ENCODE assay signal across 8 cellular contexts in the genomic region with DNA sequence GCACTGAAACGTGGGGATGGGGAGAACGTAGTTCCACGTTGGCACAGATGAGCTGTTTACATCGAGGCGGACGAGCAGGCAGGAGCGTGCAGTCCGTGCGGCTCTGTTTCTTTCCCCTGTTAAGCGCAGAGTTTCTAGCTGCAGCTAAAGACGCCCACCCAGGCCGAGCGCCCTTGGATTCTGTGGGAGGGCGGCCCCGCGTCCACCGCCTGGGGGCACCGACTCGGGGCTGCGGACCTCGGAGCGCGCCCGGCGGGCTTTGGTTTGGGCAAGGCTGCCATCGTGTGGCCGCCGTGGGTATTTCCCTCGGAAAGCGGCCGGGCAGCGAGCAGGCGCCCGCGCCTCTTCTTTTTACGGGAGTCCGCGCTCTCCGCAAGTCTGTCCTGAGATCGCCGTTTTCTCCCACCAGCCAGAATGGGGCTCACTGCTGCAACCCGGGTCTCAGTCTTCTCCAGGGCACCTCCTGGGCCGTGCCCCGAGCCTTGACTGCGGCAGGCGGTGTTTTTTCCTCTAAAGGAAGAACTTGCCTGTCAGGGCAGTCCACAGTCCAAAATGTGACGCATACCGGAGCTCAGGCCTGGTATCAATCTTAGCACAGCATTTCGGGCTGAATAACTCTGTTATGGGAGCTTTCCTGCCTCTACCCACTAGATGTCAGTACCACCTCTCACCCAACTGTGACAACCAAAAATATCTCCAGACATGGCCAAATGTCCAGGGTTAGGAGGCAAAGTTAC.
A peak's percentile ranks its signal among the peaks of the same experiment; 100 is the strongest.
DNase-seq lines count a peak whose midpoint lies in the region; ATAC-seq and TF ChIP-seq lines count a peak whose summit lies in the region.

No MANE protein-coding gene starts in this region.

- TF ChIP-seq CTCF in Caco-2 (IDR thresholded peaks at IDR 0.05; ENCODE audit: insufficient read depth in 1 of 2, low read depth in 1 of 2, low read length in 1 of 2, severe bottlenecking in 1 of 2, unreplicated experiment in 1 of 2) = peak; percentile 72 to 87

- no peak overlapping the region for H3K27ac Mint-ChIP-seq in Caco-2 (ENCODE audit: unreplicated experiment)

- no peaks in the 10 kb centered on the region for H3K36me3 Mint-ChIP-seq in Caco-2 (ENCODE audit: insufficient read depth, unreplicated experiment)

- H3K9ac ChIP-seq in rectal smooth muscle tissue (ENCODE audit: low read length) = no peak overlapping the region

- WGBS in aorta, 2 donors = 1% methylated on average over 49 of the region's 49 CpGs

- CTCF ChIA-PET in Caco-2 (lab: Charles Lee) = interaction anchor here (0.6 to 2.1 kb wide), 5 partner anchors 9 to 142 kb away, joined by 3 to 16 read pairs (median 4); no protein-coding TSS in a partner anchor

- H3K4me3 ChIP-seq in Caco-2 (ENCODE audit: low read depth, low read length) (peak overlapping the region; percentile 14; the same call in 1 of the 2 replicates), rectal smooth muscle tissue (ENCODE audit: low read length) (peak overlapping the region; percentile 60), aorta (ENCODE audit: low read length in 2 of 2) (peak overlapping the region in 1 of 2 donors; percentile 36)

- ATAC-seq in GM19463 (IDR thresholded peaks at IDR 0.05; ENCODE audit: unreplicated experiment) (peak; percentile 93), HG03558 (IDR thresholded peaks at IDR 0.05; ENCODE audit: extremely low read depth, unreplicated experiment) (peak; percentile 71), left ventricle myocardium superior (peak; percentile 91), aorta (ENCODE audit: low FRiP score) (peak; percentile 93)

- no peaks in the 10 kb centered on the region for H3K4me1 ChIP-seq in Caco-2
- peaks cover 6% of the 10 kb centered on the region for H3K4me1 ChIP-seq in rectal smooth muscle tissue (ENCODE audit: control insufficient read depth, insufficient read depth, low read length)
- no peaks in the 10 kb centered on the region for H3K4me1 ChIP-seq in aorta (ENCODE audit: control insufficient read depth in 1 of 2, insufficient read depth in 2 of 2, low read length in 2 of 2)

- POLR2A ChIA-PET in Caco-2 (lab: Charles Lee) = no interaction called here

- no TSS peak for BruUV-seq in Caco-2 (replicated peaks; lab: Mats Ljungman, UMichigan)

- intact Hi-C loops in Caco-2 (cut with micrococcal nuclease; ENCODE audit: unreplicated experiment) = loop anchor here (1.0 to 5.0 kb wide), 2 partner anchors 117 to 136 kb away; no protein-coding TSS in a partner anchor
- intact Hi-C loops in left ventricle myocardium superior (cut with micrococcal nuclease) = no loop called here
- intact Hi-C loops in aorta (cut with DNase I) = loop anchor here in 1 of 2 donors (10.0 kb wide), 2 partner anchors 464 to 524 kb away; partner anchors contain the start of gene ARRDC4

- peak overlapping the region; percentile 52 for H3K4me3 Mint-ChIP-seq in Caco-2 (ENCODE audit: unreplicated experiment)

- H3K27ac ChIP-seq in rectal smooth muscle tissue (ENCODE audit: low read depth, low read length) (peak overlapping the region; percentile 60), aorta (ENCODE audit: low read depth in 1 of 2, low read length in 2 of 2) (peak overlapping the region in 1 of 2 donors; percentile 82)

- peaks cover 9% of the 10 kb centered on the region for H3K9me3 Mint-ChIP-seq in Caco-2 (ENCODE audit: unreplicated experiment)

- DNase-seq in Caco-2 = peak; percentile 54 to 81
- peak; percentile 82 for DNase-seq in SKM-1 treated with dmso at 0.1 percent for 144 hours (lab: John Stamatoyannopoulos, UW; ENCODE audit: unreplicated experiment)
- DNase-seq in amniotic epithelial cell (ENCODE audit: low read depth) = peak; percentile 27
- peak; percentile 83 for DNase-seq in left ventricle myocardium superior
- peak; percentile 76 to 93 for DNase-seq in aorta

- no peaks in the 10 kb centered on the region for H3K27me3 ChIP-seq in Caco-2 (replicated peaks; ENCODE audit: control insufficient read depth, insufficient read depth, low read length)
- H3K27me3 ChIP-seq in rectal smooth muscle tissue (ENCODE audit: control insufficient read depth, insufficient read depth, low read length) = peaks cover 3% of the 10 kb centered on the region
- no peaks in the 10 kb centered on the region for H3K27me3 ChIP-seq in aorta (ENCODE audit: control insufficient read depth in 1 of 2, insufficient read depth in 2 of 2, low read length in 1 of 2)

- peaks cover 8% of the 10 kb centered on the region for H3K27me3 Mint-ChIP-seq in Caco-2 (ENCODE audit: insufficient read depth, unreplicated experiment)

- H3K4me1 Mint-ChIP-seq in Caco-2 (ENCODE audit: low read depth, unreplicated experiment) = no peaks in the 10 kb centered on the region

- no peaks in the 10 kb centered on the region for H3K9me3 ChIP-seq in Caco-2
- H3K9me3 ChIP-seq in aorta (ENCODE audit: control insufficient read depth, low read length) = no peaks in the 10 kb centered on the region

- no peaks in the 10 kb centered on the region for H3K36me3 ChIP-seq in Caco-2 (ENCODE audit: control insufficient read depth, insufficient read depth, low read length)
- no peaks in the 10 kb centered on the region for H3K36me3 ChIP-seq in rectal smooth muscle tissue (ENCODE audit: control insufficient read depth, insufficient read depth, low read length)
- H3K36me3 ChIP-seq in aorta (ENCODE audit: control insufficient read depth in 1 of 2, insufficient read depth in 2 of 2, low read length in 1 of 2) = no peaks in the 10 kb centered on the region

Comparison
In these comparisons a context has a peak if more than half of its experiments do, and no peak if none do; other contexts are left out.
1. DNase-seq: peak in every context shown above with its lines; median percentile 84 in aorta; 83 in left ventricle myocardium superior; 82 in SKM-1 treated with dmso at 0.1 percent for 144 hours; 68 in Caco-2; 27 in amniotic epithelial cell.